Comparison of ENCODE assay signal across 15 cellular contexts in the genomic region with DNA sequence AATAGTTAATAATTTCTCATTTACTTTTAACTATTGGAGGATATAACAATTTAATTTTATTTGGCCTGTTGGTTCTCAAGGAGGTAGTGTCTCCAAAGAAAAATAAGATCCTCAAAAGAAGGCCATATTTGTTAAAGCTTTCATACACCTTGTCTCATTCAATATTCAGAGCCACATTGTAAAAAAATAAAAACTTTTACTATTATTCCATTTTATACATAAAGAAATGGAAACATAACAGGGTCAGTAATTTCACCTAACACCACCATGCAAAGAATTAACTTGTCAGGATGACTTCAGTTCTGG. TPM values are rescaled to one million over a fixed set of nuclear protein-coding genes. Genes with fewer than 3 reads are reported as not detected.
A peak's percentile ranks its signal among the peaks of the same experiment; 100 is the strongest.
DNase-seq lines count a peak whose midpoint lies in the region; ATAC-seq, FAIRE-seq and TF ChIP-seq lines count a peak whose summit lies in the region.
"Had no signal": no experiment of that assay in that cellular context is flagged by ENCODE, and none has a peak within 500 bp of the region (broad histone marks: within the 10 kb centered on the region; RNA-seq: fewer than 3 reads in every experiment).

No MANE protein-coding gene starts in this region.

- BruUV-seq in HCT116 (replicated peaks; lab: Mats Ljungman, UMichigan) (no TSS peak), PC-3 (replicated peaks; lab: Mats Ljungman, UMichigan) (no TSS peak), GM12878 (replicated peaks; lab: Mats Ljungman, UMichigan) (no TSS peak)

- peaks cover 8% of the 10 kb centered on the region for H3K27me3 Mint-ChIP-seq in nephron progenitor cell (ENCODE audit: low read depth, poor library complexity)

- TF ChIP-seq RAD21 in HCT116 (IDR thresholded peaks at IDR 0.05; ENCODE audit: low read depth): no peak
- no peak for TF ChIP-seq RAD21 in GM12878 (IDR thresholded peaks at IDR 0.05; ENCODE audit: insufficient read depth, low read depth, low read length)

- no peaks in the 10 kb centered on the region for H3K4me1 ChIP-seq in HCT116 (ENCODE audit: control insufficient read depth in 1 of 2, insufficient read depth in 2 of 2, low read length in 2 of 2)
- no peaks in the 10 kb centered on the region for H3K4me1 ChIP-seq in PC-3 (ENCODE audit: insufficient read depth, low read length)
- H3K4me1 ChIP-seq in GM12878 (ENCODE audit: control insufficient read depth, insufficient read depth, low read length): peaks cover 4% of the 10 kb centered on the region; the same call in 1 of the 2 replicates
- H3K4me1 ChIP-seq in right cardiac atrium (ENCODE audit: control insufficient read depth, insufficient read depth, low read length): no peaks in the 10 kb centered on the region

- no peak for FAIRE-seq in GM12878 (lab: Jason Lieb, UNC)

- no peaks in the 10 kb centered on the region for H3F3A ChIP-seq in PC-3 (ENCODE audit: low read length, unreplicated experiment)

- H3K9me2 ChIP-seq in HCT116 (ENCODE audit: insufficient read depth) (no peaks in the 10 kb centered on the region), PC-3 (replicated peaks; ENCODE audit: low read length) (no peaks in the 10 kb centered on the region)

- intact Hi-C loops in HCT116 (cut with micrococcal nuclease) (loop anchor here (1.0 to 5.0 kb wide), 6 partner anchors 717 to 1314 kb away; no protein-coding TSS in a partner anchor), PC-3 (cut with micrococcal nuclease) (loop anchor here (1.0 to 5.0 kb wide), 5 partner anchors 80 to 1194 kb away; no protein-coding TSS in a partner anchor), GM12878 (cut with micrococcal nuclease; ENCODE audit: unreplicated experiment) (loop anchor here (2.0 to 10.0 kb wide), 5 partner anchors 80 to 1312 kb away; no protein-coding TSS in a partner anchor), right cardiac atrium (cut with DNase I) (loop anchor here in 3 of 4 donors (5.0 to 10.0 kb wide), 4 partner anchors 862 to 902 kb away; no protein-coding TSS in a partner anchor)

- TF ChIP-seq POLR2A in HCT116 (IDR thresholded peaks at IDR 0.05; ENCODE audit: borderline replicate concordance, extremely low read depth, insufficient read depth, insufficient read length): no peak
- TF ChIP-seq POLR2A in GM12878 (IDR thresholded peaks at IDR 0.05; ENCODE audit: low read depth, low read length): no peak

- H3K9me3 ChIP-seq in HCT116 (ENCODE audit: control insufficient read depth in 1 of 2, insufficient read depth in 1 of 2, low read depth in 1 of 2, low read length in 2 of 2) (no peaks in the 10 kb centered on the region), PC-3 (ENCODE audit: low read length) (no peaks in the 10 kb centered on the region), GM12878 (replicated peaks; ENCODE audit: control insufficient read depth, insufficient read depth, low read length) (no peaks in the 10 kb centered on the region), right cardiac atrium (ENCODE audit: control insufficient read depth, low read length) (no peaks in the 10 kb centered on the region)
- H3K9me3 ChIP-seq: Peyer's patch had no signal

- CTCF ChIA-PET in HCT116 (lab: Charles Lee): interaction anchor here (0.8 to 2.4 kb wide), 7 partner anchors 12 to 1313 kb away, joined by 3 to 19 read pairs (median 4); no protein-coding TSS in a partner anchor
- CTCF ChIA-PET in PC-3 (lab: Charles Lee): interaction anchor here (1.0 to 1.6 kb wide), 3 partner anchors 346 to 1195 kb away, joined by 3 to 13 read pairs (median 5); no protein-coding TSS in a partner anchor
- CTCF ChIA-PET in GM12878 (lab: Yijun Ruan, JAX): interaction anchor here (1.2 to 2.8 kb wide), 10 partner anchors 8 to 1194 kb away, joined by 3 to 11 read pairs (median 5); no protein-coding TSS in a partner anchor

- H4K20me1 ChIP-seq in HCT116 (ENCODE audit: insufficient read depth) (no peaks in the 10 kb centered on the region), PC-3 (ENCODE audit: low read length) (no peaks in the 10 kb centered on the region), GM12878 (ENCODE audit: control insufficient read depth, insufficient read depth) (no peaks in the 10 kb centered on the region)

- in situ Hi-C loops in GM12878 (cut with MboI): loop anchor here (10.0 kb wide), 3 partner anchors 892 to 1312 kb away; no protein-coding TSS in a partner anchor

- H3K27me3 ChIP-seq in HCT116 (ENCODE audit: insufficient read depth, low read length): no peaks in the 10 kb centered on the region
- H3K27me3 ChIP-seq in PC-3 (ENCODE audit: low read length): no peaks in the 10 kb centered on the region
- no peaks in the 10 kb centered on the region for H3K27me3 ChIP-seq in GM12878 (replicated peaks in 1 of 2; ENCODE audit: control insufficient read depth in 2 of 2, insufficient read depth in 2 of 2, low read length in 1 of 2)
- H3K27me3 ChIP-seq in right cardiac atrium (ENCODE audit: control insufficient read depth, insufficient read depth): no peaks in the 10 kb centered on the region
- H3K27me3 ChIP-seq: Peyer's patch had no signal

- H3K79me2 ChIP-seq in HCT116 (ENCODE audit: insufficient read depth, low read length) (no peaks in the 10 kb centered on the region), PC-3 (ENCODE audit: low read length) (no peaks in the 10 kb centered on the region), GM12878 (ENCODE audit: control insufficient read depth, insufficient read depth, low read length) (no peaks in the 10 kb centered on the region)

- H3K9ac ChIP-seq in HCT116 (ENCODE audit: low read length): no peak overlapping the region
- H3K9ac ChIP-seq in PC-3 (ENCODE audit: low read length): no peak overlapping the region
- no peak overlapping the region for H3K9ac ChIP-seq in GM12878 (ENCODE audit: control insufficient read depth, insufficient read depth, low read length)

- RAD21 ChIA-PET in HCT116 (lab: Charles Lee; ENCODE audit: low non-redundant PET in 1 of 2, low total read pairs in 2 of 2, uncharacterized antibody in 2 of 2, unreplicated experiment in 2 of 2) (no interaction called here), GM12878 (lab: Charles Lee; ENCODE audit: unreplicated experiment) (interaction anchor here (0.8 to 1.9 kb wide), 9 partner anchors 79 to 1265 kb away, joined by 3 to 10 read pairs (median 3); no protein-coding TSS in a partner anchor)

- SMC1A ChIA-PET in GM12878 (lab: Charles Lee; ENCODE audit: uncharacterized antibody, unreplicated experiment): interaction anchor here (1.1 to 2.4 kb wide), 5 partner anchors 41 to 899 kb away, joined by 3 to 11 read pairs (median 5); no protein-coding TSS in a partner anchor

- H3K36me3 Mint-ChIP-seq in nephron progenitor cell (ENCODE audit: low read depth): no peaks in the 10 kb centered on the region
- H3K36me3 Mint-ChIP-seq: T-cell had no signal

- ATAC-seq in HCT116: no peak
- no peak for ATAC-seq in PC-3
- no peak for ATAC-seq in GM12878
- no peak for ATAC-seq in right cardiac atrium
- no peak for ATAC-seq in GM19324 (IDR thresholded peaks at IDR 0.05; ENCODE audit: low FRiP score, unreplicated experiment)
- ATAC-seq: T-cell had no signal

- H2AFZ ChIP-seq in HCT116 (ENCODE audit: low read depth, low read length, poor library complexity, severe bottlenecking) (peak overlapping the region; percentile 95), PC-3 (ENCODE audit: low read length) (no peak overlapping the region), GM12878 (ENCODE audit: control insufficient read depth, low read depth, low read length) (no peak overlapping the region)

- no peak for TF ChIP-seq CTCF in HCT116 (IDR thresholded peaks at IDR 0.05 in 2 of 3, conservative IDR thresholded peaks at IDR 0.05 in 1 of 3; ENCODE audit: borderline replicate concordance in 1 of 3, insufficient read depth in 1 of 3, low read depth in 2 of 3, low read length in 2 of 3)
- 0 out of 2 replicates have a peak, but pooled peaks have one; percentile 1 for TF ChIP-seq CTCF in PC-3 (conservative IDR thresholded peaks at IDR 0.05; ENCODE audit: low read depth, low read length)
- TF ChIP-seq CTCF in GM12878 (IDR thresholded peaks at IDR 0.05 in 2 of 3, conservative IDR thresholded peaks at IDR 0.05 in 1 of 3; ENCODE audit: control insufficient read depth in 2 of 3, extremely low read depth in 1 of 3, insufficient read depth in 1 of 3, low read depth in 3 of 3, low read length in 3 of 3): no peak
- peak; percentile 21 for TF ChIP-seq CTCF in nephron progenitor cell (IDR thresholded peaks at IDR 0.05)

- H3K4me3 Mint-ChIP-seq in nephron progenitor cell: no peak overlapping the region
- H3K4me3 Mint-ChIP-seq: GM23338, T-cell had no signal

- H3K4me2 ChIP-seq in HCT116 (ENCODE audit: low read length): no peak overlapping the region
- H3K4me2 ChIP-seq in PC-3 (ENCODE audit: low read length): no peak overlapping the region
- no peak overlapping the region for H3K4me2 ChIP-seq in GM12878 (ENCODE audit: control insufficient read depth, insufficient read depth)
- H3K4me2 ChIP-seq: GM23338 had no signal

- H3K36me3 ChIP-seq in HCT116 (ENCODE audit: control insufficient read depth in 1 of 2, insufficient read depth in 2 of 2, low read length in 2 of 2) (no peaks in the 10 kb centered on the region), PC-3 (ENCODE audit: low read depth, low read length) (no peaks in the 10 kb centered on the region), GM12878 (ENCODE audit: control insufficient read depth in 2 of 2, insufficient read depth in 2 of 2, low read length in 1 of 2) (no peaks in the 10 kb centered on the region)
- H3K36me3 ChIP-seq: Peyer's patch had no signal

- POLR2A ChIA-PET in HCT116 (lab: Charles Lee): no interaction called here
- POLR2A ChIA-PET in PC-3 (lab: Charles Lee; ENCODE audit: unreplicated experiment): no interaction called here
- POLR2A ChIA-PET in GM12878 (lab: Charles Lee): no interaction called here

- no peak for TF ChIP-seq EP300 in GM12878 (IDR thresholded peaks at IDR 0.05; ENCODE audit: borderline replicate concordance in 1 of 2, control insufficient read depth in 1 of 2, low read depth in 2 of 2, low read length in 2 of 2)

- H3K4me1 Mint-ChIP-seq in nephron progenitor cell: peaks cover 20% of the 10 kb centered on the region
- H3K4me1 Mint-ChIP-seq: GM23338, T-cell had no signal

- peaks cover 6% of the 10 kb centered on the region for H3K9me3 Mint-ChIP-seq in nephron progenitor cell
- H3K9me3 Mint-ChIP-seq: T-cell had no signal

- H3K4me3 ChIP-seq in HCT116 (replicated peaks in 1 of 2; ENCODE audit: low read depth in 1 of 2, low read length in 2 of 2) (no peak overlapping the region), PC-3 (ENCODE audit: low read length) (no peak overlapping the region), GM12878 (no peak overlapping the region), right cardiac atrium (ENCODE audit: low read length) (no peak overlapping the region)
- H3K4me3 ChIP-seq: GM23338, Peyer's patch, SK-N-MC had no signal

- H3K27ac Mint-ChIP-seq in nephron progenitor cell: no peak overlapping the region
- H3K27ac Mint-ChIP-seq: GM23338, T-cell had no signal

- DNase-seq in HCT116 (ENCODE audit: low read depth, low spot score) (no peak), PC-3 (no peak), GM12878 (ENCODE audit: low read depth, low spot score) (no peak), nephron progenitor cell (no peak), SW480 (ENCODE audit: low spot score) (no peak), right cardiac atrium (no peak), NCI-H774 (lab: John Stamatoyannopoulos, UW) (no peak)
- DNase-seq: NCI-H187 treated with DMSO at 0.1 percent for 48 hours, NCI-H226, Peyer's patch, Right ventricle myocardium superior, T-cell had no signal

- H3K27ac ChIP-seq in HCT116 (ENCODE audit: low read depth, low read length) (no peak overlapping the region), PC-3 (ENCODE audit: low read length) (no peak overlapping the region), GM12878 (ENCODE audit: control insufficient read depth, insufficient read depth) (no peak overlapping the region), right cardiac atrium (ENCODE audit: low read length) (no peak overlapping the region)
- H3K27ac ChIP-seq: Peyer's patch, SK-N-MC had no signal

RNA-seq across cellular contexts. Expression of a gene that starts 40.3 kb away (rescaled TPM):
- total RNA-seq in HCT116 (2021; ENCODE audit: unreplicated experiment) (46.7 TPM), PC-3 (2014; rRNA removed) (48.4 and 52.8 TPM in 2 replicates), GM12878 (2014; rRNA removed) (13.6 and 14.2 TPM in 2 replicates), GM12878 (2014; rRNA removed; fragmentation: Illumina TruSeq; extraction: Trizol) (15.0 and 15.4 TPM in 2 replicates), GM12878 (2021) (11.4 and 14.0 TPM in 2 replicates), right cardiac atrium (10 to 100 TPM; 16.7 to 19.4 (median 17.4) TPM)
- 25.1 and 30.2 TPM in 2 replicates for polyA plus RNA-seq in HCT116 (2012)
- 29.9 and 30.1 TPM in 2 replicates for total RNA-seq in GM12878 (2013; cell fraction: nucleolus; rRNA removed)
- 4.2 TPM for polyA plus RNA-seq in GM12878 (2011; ENCODE audit: low read depth)
- polyA plus RNA-seq in GM12878 (2011; rRNA removed) (19.8 and 20.7 TPM in 2 replicates), GM12878 (2014; fragmentation: Illumina TruSeq; extraction: Trizol) (12.5 and 17.9 TPM in 2 replicates), GM12878 (2014; fragmentation: Nextera tagmentation; extraction: Ambion mirVana) (1 to 10 TPM; 3.6 to 4.7 TPM), GM12878 (2014; rRNA removed) (8.7 and 10.2 TPM in 2 replicates), GM12878 (2016; fragmentation: Nextera tagmentation; extraction: Ambion mirVana) (1 to 10 TPM; 8.9 to 9.0 TPM), right cardiac atrium (11.7 TPM)
- polyA plus RNA-seq in GM12878 (2011; cell fraction: cytosol; rRNA removed): 9.4 and 10.5 TPM in 2 replicates
- polyA plus RNA-seq in GM12878 (2011; cell fraction: nucleus; rRNA removed): 19.0 and 23.7 TPM in 2 replicates
- polyA plus RNA-seq in GM12878 (2012): 5.4 and 6.0 TPM in 2 replicates
- 18.3 and 32.6 TPM in 2 replicates for polyA minus RNA-seq in GM12878 (2011; rRNA and poly(A)+ RNA removed)
- 7.1 and 7.9 TPM in 2 replicates for polyA minus RNA-seq in GM12878 (2011; cell fraction: cytosol; rRNA and poly(A)+ RNA removed)
- polyA minus RNA-seq in GM12878 (2011; cell fraction: nucleus; rRNA and poly(A)+ RNA removed): 16.7 and 23.9 TPM in 2 replicates

Comparison
In these comparisons a context has a peak if more than half of its experiments do, and no peak if none do; other contexts are left out.
1. CTCF ChIP-seq: peak in PC-3 (single experiment) and nephron progenitor cell (single experiment); none in HCT116 (0 of 3) and GM12878 (0 of 3).